8 cellular contexts compared by ENCODE assay signal in genomic region chr7:43758861-43759683, GRCh38. TPM values are rescaled to one million over a fixed set of nuclear protein-coding genes. Genes with fewer than 3 reads are reported as not detected.
DNase-seq lines count a peak whose midpoint lies in the region; ATAC-seq and TF ChIP-seq lines count a peak whose summit lies in the region.

No MANE protein-coding gene starts in this region.

- H3K27ac ChIP-seq in KMS-11 (peak overlapping the region; percentile 44; the same call in 1 of the 2 replicates), mesenchymal stem cell (ENCODE audit: low read length, poor library complexity, severe bottlenecking) (no peak overlapping the region)
- peak overlapping the region; percentile 70 for H3K27ac ChIP-seq in effector memory CD4-positive, alpha-beta T cell (ENCODE audit: insufficient read depth, low read length, poor library complexity, severe bottlenecking)

- peak overlapping the region; percentile 72 for H3K9ac ChIP-seq in KMS-11
- peak overlapping the region; percentile 91 for H3K9ac ChIP-seq in mesenchymal stem cell (ENCODE audit: low read length)

- H3K36me3 Mint-ChIP-seq in stimulated activated memory B cell treated with anti-CD40 and anti-IgM and Interleukin-4, amounts not matched to agents 10 μg/mL and 1 μg/mL and 100 μg/mL, for 72 hours = no peaks in the 10 kb centered on the region

- H3K9me3 Mint-ChIP-seq in stimulated activated memory B cell treated with anti-CD40 and anti-IgM and Interleukin-4, amounts not matched to agents 10 μg/mL and 1 μg/mL and 100 μg/mL, for 72 hours = no peaks in the 10 kb centered on the region

- H4K91ac ChIP-seq in mesenchymal stem cell (ENCODE audit: low read length) = peak overlapping the region; percentile 99

- no peak overlapping the region for H3K23ac ChIP-seq in mesenchymal stem cell (ENCODE audit: low read length in 2 of 2)

- no peaks in the 10 kb centered on the region for H3K27me3 Mint-ChIP-seq in stimulated activated memory B cell treated with anti-CD40 and anti-IgM and Interleukin-4, amounts not matched to agents 10 μg/mL and 1 μg/mL and 100 μg/mL, for 72 hours

- H3K79me2 ChIP-seq in KMS-11 (ENCODE audit: insufficient read depth, low read depth) = no peaks in the 10 kb centered on the region

- H3K9me3 ChIP-seq in effector memory CD4-positive, alpha-beta T cell (ENCODE audit: control insufficient read depth, low read length) = no peaks in the 10 kb centered on the region
- no peaks in the 10 kb centered on the region for H3K9me3 ChIP-seq in mesenchymal stem cell (ENCODE audit: control insufficient read depth, low read length)

- peak overlapping the region; percentile 89 for H3K4me2 ChIP-seq in KMS-11
- H3K4me2 ChIP-seq in mesenchymal stem cell (ENCODE audit: low read length, poor library complexity, severe bottlenecking) = peak overlapping the region; percentile 80

- H2AFZ ChIP-seq in KMS-11 (ENCODE audit: low read depth) = peak overlapping the region; percentile 95
- H2AFZ ChIP-seq in mesenchymal stem cell (ENCODE audit: low read depth, low read length) = peak overlapping the region; percentile 36

- H4K8ac ChIP-seq in mesenchymal stem cell (ENCODE audit: low read length) = peak overlapping the region; percentile 77

- DNase-seq in activated CD4-positive, alpha-beta T cell treated with anti-CD3 and anti-CD28 coated beads, Interleukin-2, amount 50 U/mL, for 1 hour = peak; percentile 34
- peak; percentile 6 to 43 (median 30) for DNase-seq in effector memory CD4-positive, alpha-beta T cell
- DNase-seq in mesenchymal stem cell (peak; percentile 64), NCI-H446 treated with DMSO at 0.1 percent for 48 hours (lab: John Stamatoyannopoulos, UW) (no peak)

- no peak overlapping the region for H2AK5ac ChIP-seq in mesenchymal stem cell (ENCODE audit: low read length, severe bottlenecking)

- peaks cover 12% of the 10 kb centered on the region for H3K79me1 ChIP-seq in mesenchymal stem cell (replicated peaks; ENCODE audit: low read length, poor library complexity, severe bottlenecking)

- H3K4ac ChIP-seq in mesenchymal stem cell (ENCODE audit: low read depth in 1 of 2, low read length in 2 of 2) = peak overlapping the region in 1 of 2 experiments; percentile 87

- H3K36me3 ChIP-seq in KMS-11 (ENCODE audit: insufficient read depth) (no peaks in the 10 kb centered on the region), mesenchymal stem cell (ENCODE audit: control insufficient read depth in 1 of 2, insufficient read depth in 2 of 2, low read depth in 1 of 2, low read length in 2 of 2) (peaks cover 0 to 7% of the 10 kb centered on the region in 2 experiments)
- no peaks in the 10 kb centered on the region for H3K36me3 ChIP-seq in effector memory CD4-positive, alpha-beta T cell (ENCODE audit: control insufficient read depth, insufficient read depth, low read length)

- H2BK15ac ChIP-seq in mesenchymal stem cell (ENCODE audit: low read depth, poor library complexity, severe bottlenecking) = peak overlapping the region; percentile 69

- no peak overlapping the region for H3K14ac ChIP-seq in mesenchymal stem cell (ENCODE audit: low read length in 2 of 2)

- H2BK5ac ChIP-seq in mesenchymal stem cell (ENCODE audit: low read depth, low read length, poor library complexity, severe bottlenecking) = no peak overlapping the region

- H2BK120ac ChIP-seq in mesenchymal stem cell (ENCODE audit: low read depth, low read length) = peak overlapping the region; percentile 89

- H3K4me3 ChIP-seq in GM12875 (ENCODE audit: low read depth, low read length) (peak overlapping the region; percentile 81), KMS-11 (IDR thresholded peaks at IDR 0.05; ENCODE audit: insufficient read depth, low read depth, low read length) (no peak overlapping the region), mesenchymal stem cell (ENCODE audit: insufficient read depth in 1 of 2, low read depth in 1 of 2, low read length in 2 of 2) (peak overlapping the region; percentile 90)
- H3K4me3 ChIP-seq in effector memory CD4-positive, alpha-beta T cell (ENCODE audit: insufficient read depth, low read depth, low read length, poor library complexity, severe bottlenecking) = peak overlapping the region; percentile 95

- H3K4me1 Mint-ChIP-seq in stimulated activated memory B cell treated with anti-CD40 and anti-IgM and Interleukin-4, amounts not matched to agents 10 μg/mL and 1 μg/mL and 100 μg/mL, for 72 hours = peaks cover 27% of the 10 kb centered on the region

- H3K18ac ChIP-seq in mesenchymal stem cell (ENCODE audit: low read depth in 1 of 2, low read length in 2 of 2) = peak overlapping the region; percentile 62 to 67

- H4K20me1 ChIP-seq in KMS-11 (ENCODE audit: insufficient read depth) = no peaks in the 10 kb centered on the region

- no peak overlapping the region for H2BK12ac ChIP-seq in mesenchymal stem cell (ENCODE audit: low read length in 2 of 2)

- H3K27ac Mint-ChIP-seq in stimulated activated memory B cell treated with anti-CD40 and anti-IgM and Interleukin-4, amounts not matched to agents 10 μg/mL and 1 μg/mL and 100 μg/mL, for 72 hours = peak overlapping the region; percentile 45

- TF ChIP-seq CTCF in GM12875 (IDR thresholded peaks at IDR 0.05; ENCODE audit: borderline replicate concordance, insufficient read depth, low read depth, low read length) (no peak), KMS-11 (conservative IDR thresholded peaks at IDR 0.05; ENCODE audit: low read depth, low read length) (no peak)

- no peaks in the 10 kb centered on the region for H3K27me3 ChIP-seq in KMS-11 (ENCODE audit: insufficient read depth, low read depth)
- no peaks in the 10 kb centered on the region for H3K27me3 ChIP-seq in effector memory CD4-positive, alpha-beta T cell (replicated peaks; ENCODE audit: control insufficient read depth, insufficient read depth, low read length, poor library complexity, severe bottlenecking)
- H3K27me3 ChIP-seq in mesenchymal stem cell (ENCODE audit: control insufficient read depth in 1 of 2, insufficient read depth in 1 of 2, low read length in 2 of 2) = no peaks in the 10 kb centered on the region

- peak overlapping the region; percentile 77 for H3K4me3 Mint-ChIP-seq in stimulated activated memory B cell treated with anti-CD40 and anti-IgM and Interleukin-4, amounts not matched to agents 10 μg/mL and 1 μg/mL and 100 μg/mL, for 72 hours

- WGBS in mesenchymal stem cell = 4% methylated on average over 41 of the region's 51 CpGs

- peak; percentile 54 for ATAC-seq in GM21737 (IDR thresholded peaks at IDR 0.05; ENCODE audit: unreplicated experiment)
- ATAC-seq in stimulated activated memory B cell treated with anti-CD40 and anti-IgM and Interleukin-4, amounts not matched to agents 10 μg/mL and 1 μg/mL and 100 μg/mL, for 72 hours = peak; percentile 82

- H3K4me1 ChIP-seq in KMS-11 (ENCODE audit: low read depth, poor library complexity, severe bottlenecking) = peaks cover 67% of the 10 kb centered on the region
- peaks cover 5% of the 10 kb centered on the region for H3K4me1 ChIP-seq in effector memory CD4-positive, alpha-beta T cell (ENCODE audit: control insufficient read depth, insufficient read depth, low read length, poor library complexity, severe bottlenecking)
- H3K4me1 ChIP-seq in mesenchymal stem cell (ENCODE audit: control insufficient read depth, insufficient read depth, low read depth, low read length) = peaks cover 12% of the 10 kb centered on the region

RNA-seq across cellular contexts. Expression of gene BLVRA, which starts 0.6 kb away (rescaled TPM):
- 66.7 TPM for polyA plus RNA-seq in mesenchymal stem cell (2013, experiment 1 of 2)
- 67.2 TPM for polyA plus RNA-seq in mesenchymal stem cell (2013, experiment 2 of 2)

RNA-seq across cellular contexts. Expression of gene COA1, which starts 29.7 kb away (rescaled TPM):
- polyA plus RNA-seq in mesenchymal stem cell (2013, experiment 1 of 2) = 53.6 TPM
- 55.1 TPM for polyA plus RNA-seq in mesenchymal stem cell (2013, experiment 2 of 2)
